Comparison of ENCODE assay signal across 8 cellular contexts in the genomic region with DNA sequence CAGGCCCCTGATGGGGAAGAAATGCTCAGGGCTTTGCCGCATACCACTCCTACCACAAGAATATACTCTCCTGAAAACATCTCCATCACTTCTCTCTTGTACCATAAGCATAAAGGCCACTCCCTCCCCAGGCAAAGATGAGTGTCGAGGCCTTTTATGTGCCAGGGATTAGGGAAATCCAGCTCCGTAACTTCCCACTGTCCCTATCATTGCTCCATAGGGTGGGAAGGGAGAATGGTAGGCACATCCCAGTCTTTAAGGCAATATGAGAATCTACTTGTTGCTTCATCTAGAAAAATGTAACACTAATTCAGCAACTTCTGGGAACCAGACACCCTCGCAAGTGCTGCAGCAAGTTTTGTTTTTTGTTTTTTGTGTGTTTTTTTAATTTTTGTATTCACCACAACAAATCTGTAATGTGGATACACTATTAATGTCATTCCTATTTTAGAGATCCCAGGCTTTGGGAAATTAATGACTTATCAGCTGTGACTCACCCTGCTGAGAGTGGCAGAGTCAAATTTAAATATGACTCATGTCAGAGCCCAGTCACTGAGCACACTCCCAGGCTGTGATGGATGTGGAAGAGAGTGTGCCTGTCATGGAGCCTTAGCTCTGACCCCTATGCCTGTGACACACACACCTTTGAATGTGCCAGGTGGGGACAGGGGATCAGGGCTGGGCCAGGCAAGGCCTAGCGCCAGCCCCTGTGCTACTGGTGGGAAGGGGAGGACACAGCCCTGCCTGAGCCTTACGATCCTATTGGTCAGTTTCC. TPM values are rescaled to one million over a fixed set of nuclear protein-coding genes. Genes with fewer than 3 reads are reported as not detected.
DNase-seq lines count a peak whose midpoint lies in the region; ATAC-seq and TF ChIP-seq lines count a peak whose summit lies in the region.

No MANE protein-coding gene starts in this region.

- ATAC-seq in GM19455 (IDR thresholded peaks at IDR 0.05; ENCODE audit: unreplicated experiment): peak; percentile 49

- H3K36me3 Mint-ChIP-seq in mesothelial cell of epicardium: peaks cover 18% of the 10 kb centered on the region

- peaks cover 56% of the 10 kb centered on the region for H3K4me1 Mint-ChIP-seq in mesothelial cell of epicardium

- TF ChIP-seq CTCF in cardiac fibroblast (IDR thresholded peaks at IDR 0.05; ENCODE audit: low read depth, low read length) (no peak), mesothelial cell of epicardium (IDR thresholded peaks at IDR 0.05; ENCODE audit: unreplicated experiment) (no peak)

- no peaks in the 10 kb centered on the region for H3K9me3 Mint-ChIP-seq in mesothelial cell of epicardium

- peak; percentile 66 for DNase-seq in Ammon's horn (ENCODE audit: low spot score)
- peak; percentile 84 for DNase-seq in LHCN-M2 (ENCODE audit: low read depth)
- peak; percentile 61 to 81 for DNase-seq in cardiac fibroblast (ENCODE audit: low read depth in 2 of 2)
- DNase-seq in mesothelial cell of epicardium (ENCODE audit: low spot score in 2 of 2, unreplicated experiment in 2 of 2): no peak
- DNase-seq in NCI-H2107 (lab: John Stamatoyannopoulos, UW): no peak
- DNase-seq in cortex of kidney (lab: John Stamatoyannopoulos, UW): no peak
- DNase-seq in activated effector memory CD4-positive, alpha-beta T cell treated with anti-CD3 and anti-CD28 coated beads, Interleukin-2, amount 50 U/mL, for 16 hours: no peak

- H3K4me3 Mint-ChIP-seq in mesothelial cell of epicardium: no peak overlapping the region

- H3K27me3 Mint-ChIP-seq in mesothelial cell of epicardium (ENCODE audit: low read depth): no peaks in the 10 kb centered on the region

- no peak overlapping the region for H3K4me3 ChIP-seq in cardiac fibroblast (replicated peaks in 1 of 2; ENCODE audit: low read depth in 2 of 2, low read length in 2 of 2)

- H3K27ac Mint-ChIP-seq in mesothelial cell of epicardium: peak overlapping the region; percentile 23

RNA-seq across cellular contexts. Expression of a gene that starts 23.4 kb away (rescaled TPM):
- total RNA-seq in LHCN-M2 (2014; rRNA removed): 40.7 and 46.4 TPM in 2 replicates
- polyA plus RNA-seq in LHCN-M2 (2012): 12.8 TPM
- total RNA-seq in mesothelial cell of epicardium: 40.1 to 42.9 TPM (median 41.2 TPM) in 3 replicates

Comparison
In these comparisons a context has a peak if more than half of its experiments do, and no peak if none do; other contexts are left out.
1. DNase-seq: peak in Ammon's horn (single experiment), LHCN-M2 (single experiment) and cardiac fibroblast (2 of 2); none in mesothelial cell of epicardium (0 of 2), NCI-H2107 (single experiment), cortex of kidney (single experiment) and activated effector memory CD4-positive, alpha-beta T cell treated with anti-CD3 and anti-CD28 coated beads, Interleukin-2, amount 50 U/mL, for 16 hours (single experiment).